30 cellular contexts compared by ENCODE assay signal in genomic region chr10:85645097-85645496, GRCh38.
DNase-seq lines count a peak whose midpoint lies in the region; ATAC-seq and TF ChIP-seq lines count a peak whose summit lies in the region.
"Had no signal": no experiment of that assay in that cellular context is flagged by ENCODE, and none has a peak within 500 bp of the region (broad histone marks: within the 10 kb centered on the region; RNA-seq: fewer than 3 reads in every experiment).

No MANE protein-coding gene starts in this region.

- peaks cover 12% of the 10 kb centered on the region for H3K4me1 ChIP-seq in endodermal cell (ENCODE audit: control insufficient read depth, insufficient read depth, low read length)
- H3K4me1 ChIP-seq: BLaER1 treated with 17β-estradiol and CSF1 and Interleukin-3, amounts not matched to agents 10 nM and 100 nM had no signal

- H3K4me3 Mint-ChIP-seq in endodermal cell (no peak overlapping the region), osteocyte (ENCODE audit: unreplicated experiment) (no peak overlapping the region)
- no peak overlapping the region for H3K4me3 Mint-ChIP-seq in activated CD8-positive, alpha-beta T cell treated with anti-CD3 and anti-CD28 coated beads for 36 hours
- H3K4me3 Mint-ChIP-seq: activated CD4-positive, alpha-beta T cell treated with anti-CD3 and anti-CD28 coated beads, Interleukin-2, amount 10 ng/mL, durations not matched to agents 24 days and 14 days; activated naive CD8-positive, alpha-beta T cell treated with anti-CD3 and anti-CD28 coated beads for 36 hours; IgD-negative memory B cell; immature natural killer cell had no signal

- intact Hi-C loops in activated CD8-positive, alpha-beta T cell treated with anti-CD3 and anti-CD28 coated beads for 36 hours (cut with micrococcal nuclease) = no loop called here

- no peaks in the 10 kb centered on the region for H3K9me3 ChIP-seq in endodermal cell (ENCODE audit: control insufficient read depth, low read length)
- H3K9me3 ChIP-seq: BLaER1 treated with 17β-estradiol and CSF1 and Interleukin-3, amounts not matched to agents 10 nM and 100 nM; left lung; SJCRH30; tibial artery; vagina had no signal

- H3K9me3 Mint-ChIP-seq in endodermal cell (no peaks in the 10 kb centered on the region), osteocyte (ENCODE audit: unreplicated experiment) (no peaks in the 10 kb centered on the region)
- no peaks in the 10 kb centered on the region for H3K9me3 Mint-ChIP-seq in activated CD8-positive, alpha-beta T cell treated with anti-CD3 and anti-CD28 coated beads for 36 hours
- H3K9me3 Mint-ChIP-seq: activated CD4-positive, alpha-beta T cell treated with anti-CD3 and anti-CD28 coated beads, Interleukin-2, amount 10 ng/mL, durations not matched to agents 24 days and 14 days; activated naive CD8-positive, alpha-beta T cell treated with anti-CD3 and anti-CD28 coated beads for 36 hours had no signal

- H3K4me3 ChIP-seq in endodermal cell (ENCODE audit: low read length) = no peak overlapping the region
- H3K4me3 ChIP-seq: BLaER1 treated with 17β-estradiol and CSF1 and Interleukin-3, amounts not matched to agents 10 nM and 100 nM; left lung; SJCRH30; tibial artery; vagina had no signal

- H3K27ac ChIP-seq in endodermal cell (ENCODE audit: low read depth, low read length) = no peak overlapping the region
- H3K27ac ChIP-seq: BLaER1 treated with 17β-estradiol and CSF1 and Interleukin-3, amounts not matched to agents 10 nM and 100 nM; left lung; SJCRH30; tibial artery; vagina; VCaP had no signal

- H3K27ac Mint-ChIP-seq in endodermal cell = peak overlapping the region; percentile 84
- no peak overlapping the region for H3K27ac Mint-ChIP-seq in osteocyte (ENCODE audit: unreplicated experiment)
- no peak overlapping the region for H3K27ac Mint-ChIP-seq in activated CD8-positive, alpha-beta T cell treated with anti-CD3 and anti-CD28 coated beads for 36 hours
- H3K27ac Mint-ChIP-seq: activated CD4-positive, alpha-beta T cell treated with anti-CD3 and anti-CD28 coated beads, Interleukin-2, amount 10 ng/mL, durations not matched to agents 24 days and 14 days; activated naive CD8-positive, alpha-beta T cell treated with anti-CD3 and anti-CD28 coated beads for 36 hours; IgD-negative memory B cell; immature natural killer cell had no signal

- H3K27me3 ChIP-seq in endodermal cell (ENCODE audit: control insufficient read depth, insufficient read depth, low read length, poor library complexity, severe bottlenecking) = no peaks in the 10 kb centered on the region
- H3K27me3 ChIP-seq: BLaER1 treated with 17β-estradiol and CSF1 and Interleukin-3, amounts not matched to agents 10 nM and 100 nM; left lung; SJCRH30; tibial artery; vagina had no signal

- TF ChIP-seq CTCF in endodermal cell (conservative IDR thresholded peaks at IDR 0.05) = no peak
- no peak for TF ChIP-seq CTCF in osteocyte (IDR thresholded peaks at IDR 0.05)
- TF ChIP-seq CTCF in activated CD8-positive, alpha-beta T cell treated with anti-CD3 and anti-CD28 coated beads for 36 hours (IDR thresholded peaks at IDR 0.05) = no peak

- no peaks in the 10 kb centered on the region for H3K36me3 Mint-ChIP-seq in endodermal cell (ENCODE audit: low read depth)
- H3K36me3 Mint-ChIP-seq in osteocyte (ENCODE audit: unreplicated experiment) = no peaks in the 10 kb centered on the region
- H3K36me3 Mint-ChIP-seq in activated CD8-positive, alpha-beta T cell treated with anti-CD3 and anti-CD28 coated beads for 36 hours (ENCODE audit: low read depth) = no peaks in the 10 kb centered on the region
- H3K36me3 Mint-ChIP-seq: activated naive CD8-positive, alpha-beta T cell treated with anti-CD3 and anti-CD28 coated beads for 36 hours; IgD-negative memory B cell; immature natural killer cell had no signal

- no peaks in the 10 kb centered on the region for H3K36me3 ChIP-seq in endodermal cell (ENCODE audit: control insufficient read depth, insufficient read depth, low read length)
- H3K36me3 ChIP-seq: BLaER1 treated with 17β-estradiol and CSF1 and Interleukin-3, amounts not matched to agents 10 nM and 100 nM; left lung; SJCRH30; tibial artery; vagina had no signal

- DNase-seq in EH (ENCODE audit: low read depth) (peak; percentile 14), NCI-H146 treated with DMSO at 0.1 percent for 48 hours (lab: John Stamatoyannopoulos, UW; ENCODE audit: unreplicated experiment) (peak; percentile 53), endodermal cell (peak; percentile 24), osteocyte (ENCODE audit: extremely low spot score, unreplicated experiment) (peak; percentile 7), cerebellar cortex (ENCODE audit: low spot score) (no peak), KG1 (lab: John Stamatoyannopoulos, UW) (no peak)
- DNase-seq in activated CD8-positive, alpha-beta T cell treated with anti-CD3 and anti-CD28 coated beads for 36 hours = no peak
- DNase-seq: activated CD4-positive, alpha-beta T cell treated with anti-CD3 and anti-CD28 coated beads, Interleukin-2, amount 10 ng/mL, durations not matched to agents 24 days and 14 days; activated gamma-delta T cell; activated naive CD8-positive, alpha-beta T cell treated with anti-CD3 and anti-CD28 coated beads for 36 hours; activated T-cell treated with anti-CD3 and anti-CD28 coated beads, Interleukin-2, amount 50 U/mL, for 1 hour; DMS79 treated with DMSO at 0.1 percent for 48 hours; GF-D8; hippocampal formation; immature natural killer cell; left lung; NCI-H187 treated with DMSO at 0.1 percent for 48 hours; NCI-H2227 treated with DMSO at 0.1 percent for 48 hours; NCI-H526; posterior cingulate gyrus; right cardiac atrium; stimulated activated CD4-positive, alpha-beta T cell treated with anti-CD3 and anti-CD28 coated beads, Interleukin-12 subunit alpha, Interleukin-12 subunit beta, amount 100 ng/mL, for 4 hours; stimulated activated CD4-positive, alpha-beta T cell treated with anti-CD3 and anti-CD28 coated beads, Interleukin-4, amount 100 ng/mL, for 1 hour; T-helper 9 cell; tibial artery had no signal

- H3K27me3 Mint-ChIP-seq in endodermal cell (ENCODE audit: insufficient read depth) (peaks cover 3% of the 10 kb centered on the region), osteocyte (ENCODE audit: unreplicated experiment) (no peaks in the 10 kb centered on the region)
- H3K27me3 Mint-ChIP-seq in activated CD8-positive, alpha-beta T cell treated with anti-CD3 and anti-CD28 coated beads for 36 hours = peaks cover 1% of the 10 kb centered on the region
- H3K27me3 Mint-ChIP-seq: activated CD4-positive, alpha-beta T cell treated with anti-CD3 and anti-CD28 coated beads, Interleukin-2, amount 10 ng/mL, durations not matched to agents 24 days and 14 days; activated naive CD8-positive, alpha-beta T cell treated with anti-CD3 and anti-CD28 coated beads for 36 hours had no signal

- CTCF ChIA-PET in activated CD8-positive, alpha-beta T cell treated with anti-CD3 and anti-CD28 coated beads for 36 hours (lab: Charles Lee) = no interaction called here

- POLR2A ChIA-PET in activated CD8-positive, alpha-beta T cell treated with anti-CD3 and anti-CD28 coated beads for 36 hours (lab: Charles Lee) = interaction anchor here (0.7 kb wide), 1 partner anchor 186 kb away, joined by 3 read pairs; no protein-coding TSS in a partner anchor

- no peak overlapping the region for H3K9ac ChIP-seq in endodermal cell (ENCODE audit: extremely low read depth, low read length, poor library complexity, severe bottlenecking)
- H3K9ac ChIP-seq: BLaER1 treated with 17β-estradiol and CSF1 and Interleukin-3, amounts not matched to agents 10 nM and 100 nM had no signal

- 82 to 90% methylated on average over 2 to 3 of the region's 3 CpGs for whole genome bisulfite sequencing in endodermal cell (ENCODE audit: insufficient coverage in 1 of 2, insufficient read length in 1 of 2), 2 experiments

- H3K4me1 Mint-ChIP-seq in endodermal cell = peaks cover 49% of the 10 kb centered on the region
- H3K4me1 Mint-ChIP-seq in osteocyte (ENCODE audit: unreplicated experiment) = peaks cover 8% of the 10 kb centered on the region
- H3K4me1 Mint-ChIP-seq in activated CD8-positive, alpha-beta T cell treated with anti-CD3 and anti-CD28 coated beads for 36 hours (ENCODE audit: low read depth) = no peaks in the 10 kb centered on the region
- H3K4me1 Mint-ChIP-seq: activated CD4-positive, alpha-beta T cell treated with anti-CD3 and anti-CD28 coated beads, Interleukin-2, amount 10 ng/mL, durations not matched to agents 24 days and 14 days; activated naive CD8-positive, alpha-beta T cell treated with anti-CD3 and anti-CD28 coated beads for 36 hours; immature natural killer cell had no signal

- ATAC-seq in activated CD8-positive, alpha-beta T cell treated with anti-CD3 and anti-CD28 coated beads for 36 hours = no peak
- ATAC-seq: left lung, right cardiac atrium had no signal

Comparison
In these comparisons a context has a peak if more than half of its experiments do, and no peak if none do; other contexts are left out.
1. DNase-seq: peak in EH (single experiment), NCI-H146 treated with DMSO at 0.1 percent for 48 hours (single experiment), endodermal cell (single experiment) and osteocyte (single experiment); none in cerebellar cortex (single experiment), KG1 (single experiment) and activated CD8-positive, alpha-beta T cell treated with anti-CD3 and anti-CD28 coated beads for 36 hours (single experiment).